In genomic region chr9:21558627-21559401, GRCh38 we compare ENCODE assay signal across 8 cellular contexts.
DNase-seq lines count a peak whose midpoint lies in the region; ATAC-seq, FAIRE-seq and TF ChIP-seq lines count a peak whose summit lies in the region.

No MANE protein-coding gene starts in this region.

- TF ChIP-seq RAD21 in neural cell (conservative IDR thresholded peaks at IDR 0.05) = no peak

- no peak for TF ChIP-seq EP300 in neural cell (conservative IDR thresholded peaks at IDR 0.05; ENCODE audit: poor library complexity, severe bottlenecking)

- H3K4me3 ChIP-seq in endodermal cell (ENCODE audit: low read length) (peak overlapping the region; percentile 93), neural cell (ENCODE audit: low read length) (peak overlapping the region; percentile 79)

- no peaks in the 10 kb centered on the region for H3F3A ChIP-seq in neural cell (ENCODE audit: insufficient read depth, low read length, poor library complexity, severe bottlenecking)

- H3K36me3 Mint-ChIP-seq in endodermal cell (ENCODE audit: low read depth) = no peaks in the 10 kb centered on the region

- H3K27me3 ChIP-seq in endodermal cell (ENCODE audit: control insufficient read depth, insufficient read depth, low read length, poor library complexity, severe bottlenecking) (peaks cover 10% of the 10 kb centered on the region), neural cell (ENCODE audit: insufficient read depth, low read depth, low read length) (peaks cover 79% of the 10 kb centered on the region)

- peak overlapping the region; percentile 83 for H3K27ac Mint-ChIP-seq in endodermal cell

- peak; percentile 20 for ATAC-seq in GM21529 (IDR thresholded peaks at IDR 0.05; ENCODE audit: unreplicated experiment)
- ATAC-seq in GM21619 (IDR thresholded peaks at IDR 0.05; ENCODE audit: unreplicated experiment) = no peak

- no peaks in the 10 kb centered on the region for H4K20me1 ChIP-seq in neural cell (ENCODE audit: insufficient read depth)

- H3K27ac ChIP-seq in endodermal cell (ENCODE audit: low read depth, low read length) (no peak overlapping the region), neural cell (ENCODE audit: low read length) (no peak overlapping the region)

- H3K27me3 Mint-ChIP-seq in endodermal cell (ENCODE audit: insufficient read depth) = peaks cover 6% of the 10 kb centered on the region

- peak overlapping the region; percentile 8 for H2AFZ ChIP-seq in neural cell (ENCODE audit: low read depth, low read length)

- no peaks in the 10 kb centered on the region for H3K4me1 ChIP-seq in endodermal cell (ENCODE audit: control insufficient read depth, insufficient read depth, low read length)

- H3K9me2 ChIP-seq in neural cell (ENCODE audit: insufficient read depth, low read length) = no peaks in the 10 kb centered on the region

- WGBS in endodermal cell (ENCODE audit: insufficient coverage in 1 of 2, insufficient read length in 1 of 2), 2 experiments = 1 to 3% methylated on average over 5 to 40 of the region's 40 CpGs

- peak overlapping the region; percentile 75 for H3K4me3 Mint-ChIP-seq in endodermal cell

- H3K36me3 ChIP-seq in endodermal cell (ENCODE audit: control insufficient read depth, insufficient read depth, low read length) (no peaks in the 10 kb centered on the region), neural cell (ENCODE audit: insufficient read depth, low read length) (no peaks in the 10 kb centered on the region)

- peak overlapping the region; percentile 58 for H3K4me2 ChIP-seq in neural cell (ENCODE audit: low read length)

- H3K9ac ChIP-seq in endodermal cell (ENCODE audit: extremely low read depth, low read length, poor library complexity, severe bottlenecking) (peak overlapping the region; percentile 50), neural cell (ENCODE audit: low read length) (peak overlapping the region; percentile 38)

- TF ChIP-seq CTCF in endodermal cell (conservative IDR thresholded peaks at IDR 0.05) = no peak
- TF ChIP-seq CTCF in neural cell (IDR thresholded peaks at IDR 0.05; ENCODE audit: poor library complexity, severe bottlenecking) = no peak

- FAIRE-seq in RCC 7860 (lab: Jason Lieb, UNC) (no peak), frontal cortex (lab: Jason Lieb, UNC) (no peak)

- H3K4me1 Mint-ChIP-seq in endodermal cell = peaks cover 29% of the 10 kb centered on the region

- H3K9me3 ChIP-seq in endodermal cell (ENCODE audit: control insufficient read depth, low read length) (no peaks in the 10 kb centered on the region), neural cell (ENCODE audit: low read length) (no peaks in the 10 kb centered on the region)

- H3K79me2 ChIP-seq in neural cell (replicated peaks; ENCODE audit: insufficient read depth, low read length) = no peaks in the 10 kb centered on the region

- DNase-seq in COLO668 (lab: John Stamatoyannopoulos, UW; ENCODE audit: unreplicated experiment) = peak; percentile 65
- peak; percentile 24 for DNase-seq in RCC 7860 (ENCODE audit: low spot score)
- peak; percentile 71 for DNase-seq in endodermal cell
- DNase-seq in frontal cortex (ENCODE audit: low spot score in 2 of 2) = no peak
- DNase-seq in H4 (ENCODE audit: low spot score) = no peak

- no peaks in the 10 kb centered on the region for H3K9me3 Mint-ChIP-seq in endodermal cell

TF ChIP-seq in neural cell, 6 proteins besides CTCF, POLR2A, EP300 and RAD21:
- TF ChIP-seq MXI1 (conservative IDR thresholded peaks at IDR 0.05; ENCODE audit: poor library complexity, severe bottlenecking) (no peak), POLR2AphosphoS5 (IDR thresholded peaks at IDR 0.05) (no peak), SMC3 (conservative IDR thresholded peaks at IDR 0.05; ENCODE audit: poor library complexity) (no peak), TAF1 (IDR thresholded peaks at IDR 0.05; ENCODE audit: low read depth) (no peak), EZH2 (IDR thresholded peaks at IDR 0.05; ENCODE audit: borderline replicate concordance, insufficient read depth, low read length, poor library complexity, severe bottlenecking) (peak; percentile 63), REST (IDR thresholded peaks at IDR 0.05; ENCODE audit: borderline replicate concordance) (no peak)

Comparison
In these comparisons a context has a peak if more than half of its experiments do, and no peak if none do; other contexts are left out.
1. DNase-seq: peak in COLO668 (single experiment), RCC 7860 (single experiment) and endodermal cell (single experiment); none in frontal cortex (0 of 2) and H4 (single experiment).